ENCODE assay signal across 1 cellular context in the genomic region with DNA sequence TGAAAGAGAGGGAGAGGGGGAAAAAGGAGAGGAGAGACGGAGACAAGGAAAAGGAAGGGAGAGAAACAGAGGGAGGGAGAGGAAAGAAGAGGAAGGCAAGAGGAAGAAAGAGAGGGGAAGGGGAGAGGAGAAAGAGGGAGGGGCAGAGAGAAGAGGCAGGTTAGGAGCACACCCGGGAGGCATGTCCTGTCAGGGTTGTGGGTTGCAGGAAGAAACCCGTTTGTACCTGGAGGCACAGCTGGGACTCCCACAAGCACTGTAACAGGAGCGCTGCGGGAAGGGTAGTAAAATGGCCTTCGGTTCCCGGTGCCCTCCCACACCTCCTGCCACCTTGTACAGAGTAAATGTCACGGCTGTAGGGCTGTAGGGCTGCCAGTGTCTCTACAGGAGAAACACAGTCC.
TF ChIP-seq lines count a peak whose summit lies in the region.

No MANE protein-coding gene starts in this region.

TF ChIP-seq in HEK293T, 16 proteins besides CTCF, POLR2A, EP300 and RAD21 (continued from another document):
- TF ChIP-seq ZNF384 (IDR thresholded peaks at IDR 0.05) (no peak), SUZ12 (IDR thresholded peaks at IDR 0.05) (no peak), ELF4 (IDR thresholded peaks at IDR 0.05) (no peak), FOXM1 (IDR thresholded peaks at IDR 0.05; ENCODE audit: borderline replicate concordance) (no peak), LEF1 (IDR thresholded peaks at IDR 0.05; ENCODE audit: borderline replicate concordance) (no peak), FOXA1 (IDR thresholded peaks at IDR 0.05) (no peak), SP1 (IDR thresholded peaks at IDR 0.05) (no peak), CTBP1 (IDR thresholded peaks at IDR 0.05; ENCODE audit: borderline replicate concordance) (no peak), HDGF (IDR thresholded peaks at IDR 0.05; ENCODE audit: borderline replicate concordance) (no peak), ARNT (IDR thresholded peaks at IDR 0.05) (no peak), TARDBP (IDR thresholded peaks at IDR 0.05) (no peak), NFRKB (IDR thresholded peaks at IDR 0.05) (no peak), BHLHE40 (IDR thresholded peaks at IDR 0.05; ENCODE audit: borderline replicate concordance) (no peak), FOXK2 (IDR thresholded peaks at IDR 0.05) (no peak)
- TF ChIP-seq, protein P1, sequence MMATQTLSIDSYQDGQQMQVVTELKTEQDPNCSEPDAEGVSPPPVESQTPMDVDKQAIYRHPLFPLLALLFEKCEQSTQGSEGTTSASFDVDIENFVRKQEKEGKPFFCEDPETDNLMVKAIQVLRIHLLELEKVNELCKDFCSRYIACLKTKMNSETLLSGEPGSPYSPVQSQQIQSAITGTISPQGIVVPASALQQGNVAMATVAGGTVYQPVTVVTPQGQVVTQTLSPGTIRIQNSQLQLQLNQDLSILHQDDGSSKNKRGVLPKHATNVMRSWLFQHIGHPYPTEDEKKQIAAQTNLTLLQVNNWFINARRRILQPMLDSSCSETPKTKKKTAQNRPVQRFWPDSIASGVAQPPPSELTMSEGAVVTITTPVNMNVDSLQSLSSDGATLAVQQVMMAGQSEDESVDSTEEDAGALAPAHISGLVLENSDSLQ (IDR thresholded peaks at IDR 0.05): no peak
TF ChIP-seq in HEK293T: peak in this region for 0.
